Comparison of ENCODE assay signal across 27 cellular contexts in the genomic region with DNA sequence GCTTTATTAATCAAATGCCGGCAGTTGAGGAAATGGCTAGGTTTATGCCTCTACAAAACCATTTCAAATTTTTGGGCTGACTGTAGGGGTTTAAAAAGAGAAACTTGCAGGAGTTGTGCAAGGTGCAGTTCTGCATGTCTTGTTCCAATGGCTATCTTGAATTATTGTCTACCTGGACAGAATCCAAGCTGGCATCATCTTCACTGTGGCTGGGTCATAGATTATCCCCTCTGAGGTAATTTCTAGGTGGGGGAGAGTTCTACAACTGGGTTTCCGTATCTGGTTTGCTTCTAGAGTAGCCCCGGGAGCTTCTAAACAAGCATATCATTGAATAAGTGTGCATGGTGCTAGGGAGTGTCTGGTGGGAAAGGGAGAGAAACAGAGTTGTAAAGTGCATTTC.
"Had no signal": no experiment of that assay in that cellular context is flagged by ENCODE, and none has a peak within 500 bp of the region (broad histone marks: within the 10 kb centered on the region; RNA-seq: fewer than 3 reads in every experiment).

No MANE protein-coding gene starts in this region.

- FAIRE-seq: small intestine had no signal

- H3K27ac ChIP-seq: neural progenitor cell, parathyroid adenoma, psoas muscle, right lobe of liver, sigmoid colon, stomach, thoracic aorta, thyroid gland, tibial nerve, upper lobe of left lung, vagina had no signal

- H3K36me3 ChIP-seq: neural progenitor cell, thoracic aorta, thyroid gland, upper lobe of left lung, vagina had no signal

- H3K4me1 ChIP-seq: neural progenitor cell, parathyroid adenoma, psoas muscle, right lobe of liver, sigmoid colon, stomach, thyroid gland, tibial nerve, upper lobe of left lung, vagina had no signal

- H3K9ac ChIP-seq: neural progenitor cell, parathyroid adenoma had no signal

- H3K27ac Mint-ChIP-seq: natural killer cell; nephron; neural progenitor cell; progenitor cell of endocrine pancreas; stimulated activated effector memory CD8-positive, alpha-beta T cell treated with anti-CD3 and anti-CD28 coated beads, Interleukin-12 subunit alpha, Interleukin-12 subunit beta, amount 100 ng/mL, for 72 hours; stimulated activated naive B cell treated with anti-CD40 and anti-IgM and Interleukin-4, amounts not matched to agents 10 μg/mL and 1 μg/mL and 100 μg/mL, for 72 hours; stimulated activated naive CD8-positive, alpha-beta T cell treated with anti-CD3 and anti-CD28 coated beads, Interleukin-15, Interleukin-2, amounts not matched to agents 100 ng/mL and 50 ng/mL, for 24 hours had no signal

- H3K4me1 Mint-ChIP-seq: neural progenitor cell; stimulated activated effector memory CD8-positive, alpha-beta T cell treated with anti-CD3 and anti-CD28 coated beads, Interleukin-12 subunit alpha, Interleukin-12 subunit beta, amount 100 ng/mL, for 72 hours had no signal

- H3K36me3 Mint-ChIP-seq: natural killer cell had no signal

- H3K9me3 Mint-ChIP-seq: natural killer cell; nephron; neural progenitor cell; stimulated activated effector memory CD8-positive, alpha-beta T cell treated with anti-CD3 and anti-CD28 coated beads, Interleukin-12 subunit alpha, Interleukin-12 subunit beta, amount 100 ng/mL, for 72 hours; stimulated activated naive B cell treated with anti-CD40 and anti-IgM and Interleukin-4, amounts not matched to agents 10 μg/mL and 1 μg/mL and 100 μg/mL, for 72 hours; stimulated activated naive CD8-positive, alpha-beta T cell treated with anti-CD3 and anti-CD28 coated beads, Interleukin-15, Interleukin-2, amounts not matched to agents 100 ng/mL and 50 ng/mL, for 24 hours had no signal

- H3K4me2 ChIP-seq: neural progenitor cell had no signal

- H3K27me3 Mint-ChIP-seq: progenitor cell of endocrine pancreas; stimulated activated naive B cell treated with anti-CD40 and anti-IgM and Interleukin-4, amounts not matched to agents 10 μg/mL and 1 μg/mL and 100 μg/mL, for 72 hours; stimulated activated naive CD8-positive, alpha-beta T cell treated with anti-CD3 and anti-CD28 coated beads, Interleukin-15, Interleukin-2, amounts not matched to agents 100 ng/mL and 50 ng/mL, for 24 hours had no signal

- DNase-seq: natural killer cell; occipital lobe; posterior cingulate gyrus; psoas muscle; right cardiac atrium; right lobe of liver; sigmoid colon; small intestine; stimulated activated CD4-positive, alpha-beta T cell treated with anti-CD3 and anti-CD28 coated beads, Interleukin-15, amount 100 ng/mL, for 24 hours; stimulated activated CD4-positive, alpha-beta T cell treated with anti-CD3 and anti-CD28 coated beads, Interleukin-2, amount 100 ng/mL, for 24 hours; stimulated activated CD4-positive, alpha-beta T cell treated with anti-CD3 and anti-CD28 coated beads, Interleukin-2, amount 100 ng/mL, for 48 hours; stimulated activated CD4-positive, alpha-beta T cell treated with anti-CD3 and anti-CD28 coated beads, Interleukin-4, amount 100 ng/mL, for 24 hours; stimulated activated naive B cell treated with anti-CD40 and anti-IgM and Interleukin-4, amounts not matched to agents 10 μg/mL and 1 μg/mL and 100 μg/mL, for 72 hours; stimulated activated naive CD4-positive, alpha-beta T cell treated with Interleukin-2 at 50 U/mL for 16 hours; stomach; thyroid gland; trophoblast cell; upper lobe of left lung had no signal

- ATAC-seq: natural killer cell; psoas muscle; right cardiac atrium; right lobe of liver; stimulated activated effector memory CD8-positive, alpha-beta T cell treated with anti-CD3 and anti-CD28 coated beads, Interleukin-12 subunit alpha, Interleukin-12 subunit beta, amount 100 ng/mL, for 72 hours; stimulated activated naive B cell treated with anti-CD40 and anti-IgM and Interleukin-4, amounts not matched to agents 10 μg/mL and 1 μg/mL and 100 μg/mL, for 72 hours had no signal

- H3K27me3 ChIP-seq: neural progenitor cell, right lobe of liver, sigmoid colon, stomach, thyroid gland, tibial nerve, upper lobe of left lung, vagina had no signal

- H2AFZ ChIP-seq: neural progenitor cell, parathyroid adenoma had no signal

- H3K9me3 ChIP-seq: psoas muscle, right lobe of liver, sigmoid colon, stomach, thoracic aorta, thyroid gland, tibial nerve, upper lobe of left lung, vagina had no signal

- H3K79me2 ChIP-seq: parathyroid adenoma had no signal

- H3K4me3 Mint-ChIP-seq: natural killer cell; nephron; neural progenitor cell; stimulated activated effector memory CD8-positive, alpha-beta T cell treated with anti-CD3 and anti-CD28 coated beads, Interleukin-12 subunit alpha, Interleukin-12 subunit beta, amount 100 ng/mL, for 72 hours; stimulated activated naive B cell treated with anti-CD40 and anti-IgM and Interleukin-4, amounts not matched to agents 10 μg/mL and 1 μg/mL and 100 μg/mL, for 72 hours; stimulated activated naive CD8-positive, alpha-beta T cell treated with anti-CD3 and anti-CD28 coated beads, Interleukin-15, Interleukin-2, amounts not matched to agents 100 ng/mL and 50 ng/mL, for 24 hours had no signal

- H3K4me3 ChIP-seq: neural progenitor cell, psoas muscle, right lobe of liver, sigmoid colon, stomach, thoracic aorta, thyroid gland, tibial nerve, upper lobe of left lung, vagina had no signal
